10 cellular contexts compared by ENCODE assay signal in the genomic region with DNA sequence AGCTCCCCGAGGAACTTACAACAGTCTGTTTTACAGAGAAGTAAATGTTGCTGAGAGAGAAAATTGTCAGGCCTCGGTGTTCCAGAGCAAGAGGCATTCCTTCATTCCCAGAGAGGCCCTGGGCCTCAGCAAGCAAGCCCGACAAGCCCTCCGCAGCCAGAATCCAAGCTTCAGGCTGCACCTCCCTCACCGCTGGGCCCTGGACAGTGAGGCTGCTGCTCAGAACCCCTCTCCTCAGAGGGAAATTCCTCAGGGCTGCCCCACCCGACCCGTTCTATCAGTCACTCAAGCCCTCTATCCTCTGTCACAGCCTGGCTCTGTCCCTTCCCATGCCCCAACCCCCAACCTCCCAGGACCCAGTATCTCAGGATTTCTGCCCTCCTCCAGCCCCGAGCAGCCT. TPM values are rescaled to one million over a fixed set of nuclear protein-coding genes. Genes with fewer than 3 reads are reported as not detected.
DNase-seq lines count a peak whose midpoint lies in the region; ATAC-seq and TF ChIP-seq lines count a peak whose summit lies in the region.
"Had no signal": no experiment of that assay in that cellular context is flagged by ENCODE, and none has a peak within 500 bp of the region (broad histone marks: within the 10 kb centered on the region; RNA-seq: fewer than 3 reads in every experiment).

No MANE protein-coding gene starts in this region.

- CTCF ChIA-PET in activated naive CD4-positive, alpha-beta T cell treated with anti-CD3 and anti-CD28 coated beads for 36 hours (lab: Charles Lee), result interaction anchor here (0.9 to 1.4 kb wide), 2 partner anchors 9 to 53 kb away, joined by 3 to 4 read pairs; no protein-coding TSS in a partner anchor

- H3K79me2 ChIP-seq in GM23338 (replicated peaks; ENCODE audit: insufficient read depth) (no peaks in the 10 kb centered on the region), smooth muscle cell (ENCODE audit: low read depth) (no peaks in the 10 kb centered on the region), MM.1S (ENCODE audit: low read length) (no peaks in the 10 kb centered on the region)

- H3K4me3 Mint-ChIP-seq in GM23338, result no peak overlapping the region
- no peak overlapping the region for H3K4me3 Mint-ChIP-seq in chondrocyte (ENCODE audit: unreplicated experiment)
- no peak overlapping the region for H3K4me3 Mint-ChIP-seq in activated naive CD4-positive, alpha-beta T cell treated with anti-CD3 and anti-CD28 coated beads for 36 hours

- H3K9me3 ChIP-seq in lung (ENCODE audit: control insufficient read depth in 2 of 2, insufficient read depth in 1 of 2, low read length in 1 of 2) (no peaks in the 10 kb centered on the region), smooth muscle cell (replicated peaks; ENCODE audit: low read depth) (no peaks in the 10 kb centered on the region), MM.1S (replicated peaks; ENCODE audit: insufficient read depth, low read length) (no peaks in the 10 kb centered on the region)

- ATAC-seq in GM23338 (peak; percentile 88), lung (ENCODE audit: insufficient read depth, low FRiP score) (no peak)

- no peak overlapping the region for H3K4me2 ChIP-seq in GM23338
- peak overlapping the region; percentile 34 for H3K4me2 ChIP-seq in smooth muscle cell
- no peak overlapping the region for H3K4me2 ChIP-seq in MM.1S (ENCODE audit: low read depth, low read length)

- H3K36me3 ChIP-seq in GM23338 (ENCODE audit: insufficient read depth) (no peaks in the 10 kb centered on the region), lung (ENCODE audit: control insufficient read depth in 2 of 2, insufficient read depth in 2 of 2, low read length in 2 of 2) (no peaks in the 10 kb centered on the region), smooth muscle cell (ENCODE audit: low read depth) (no peaks in the 10 kb centered on the region), MM.1S (replicated peaks; ENCODE audit: insufficient read depth, low read length) (no peaks in the 10 kb centered on the region)

- H3K36me3 Mint-ChIP-seq in GM23338 (ENCODE audit: low read depth), result no peaks in the 10 kb centered on the region
- no peaks in the 10 kb centered on the region for H3K36me3 Mint-ChIP-seq in chondrocyte (ENCODE audit: low read depth)
- no peaks in the 10 kb centered on the region for H3K36me3 Mint-ChIP-seq in activated naive CD4-positive, alpha-beta T cell treated with anti-CD3 and anti-CD28 coated beads for 36 hours (ENCODE audit: low read depth)

- H3K27me3 ChIP-seq in GM23338 (ENCODE audit: insufficient read depth) (no peaks in the 10 kb centered on the region), lung (ENCODE audit: control insufficient read depth, insufficient read depth) (no peaks in the 10 kb centered on the region), smooth muscle cell (ENCODE audit: low read depth) (no peaks in the 10 kb centered on the region), MM.1S (replicated peaks; ENCODE audit: insufficient read depth, low read length) (no peaks in the 10 kb centered on the region)

- H3K4me3 ChIP-seq in GM23338 (no peak overlapping the region), lung (no peak overlapping the region), smooth muscle cell (no peak overlapping the region), MM.1S (ENCODE audit: low read length) (no peak overlapping the region)

- H3K4me1 Mint-ChIP-seq in GM23338 (peaks cover 24% of the 10 kb centered on the region), chondrocyte (ENCODE audit: low read depth) (peaks cover 17% of the 10 kb centered on the region)
- H3K4me1 Mint-ChIP-seq in activated naive CD4-positive, alpha-beta T cell treated with anti-CD3 and anti-CD28 coated beads for 36 hours (ENCODE audit: low read depth), result peaks cover 25% of the 10 kb centered on the region

- H3K27me3 Mint-ChIP-seq in GM23338 (ENCODE audit: insufficient read depth, low read depth, poor library complexity) (peaks cover 16% of the 10 kb centered on the region), chondrocyte (ENCODE audit: low read depth) (no peaks in the 10 kb centered on the region)
- H3K27me3 Mint-ChIP-seq in activated naive CD4-positive, alpha-beta T cell treated with anti-CD3 and anti-CD28 coated beads for 36 hours (ENCODE audit: low read depth), result no peaks in the 10 kb centered on the region

- TF ChIP-seq CTCF in GM23338 (conservative IDR thresholded peaks at IDR 0.05; ENCODE audit: low read depth in 2 of 2) (no peak), chondrocyte (IDR thresholded peaks at IDR 0.05) (no peak), lung (IDR thresholded peaks at IDR 0.05; ENCODE audit: control extremely low read depth, extremely low read depth) (no peak), smooth muscle cell (IDR thresholded peaks at IDR 0.05; ENCODE audit: borderline replicate concordance, insufficient read depth, poor library complexity, severe bottlenecking) (no peak), MM.1S (IDR thresholded peaks at IDR 0.05; ENCODE audit: low read length) (no peak)

- H3K9me3 Mint-ChIP-seq in GM23338 (peaks cover 8% of the 10 kb centered on the region; the same call in 2 of the 3 replicates), chondrocyte (ENCODE audit: low read depth) (peaks cover 4% of the 10 kb centered on the region)
- H3K9me3 Mint-ChIP-seq in activated naive CD4-positive, alpha-beta T cell treated with anti-CD3 and anti-CD28 coated beads for 36 hours, result peaks cover 4% of the 10 kb centered on the region

- intact Hi-C loops in activated naive CD4-positive, alpha-beta T cell treated with anti-CD3 and anti-CD28 coated beads for 36 hours (cut with micrococcal nuclease), result no loop called here

- no peaks in the 10 kb centered on the region for H3F3A ChIP-seq in GM23338 (replicated peaks; ENCODE audit: low read depth)
- peaks cover 4% of the 10 kb centered on the region for H3F3A ChIP-seq in smooth muscle cell (ENCODE audit: low read depth)
- no peaks in the 10 kb centered on the region for H3F3A ChIP-seq in MM.1S (ENCODE audit: insufficient read depth, low read length)

- WGBS in lung, 2 donors, result 55 to 60% methylated on average over 8 of the region's 8 CpGs
- WGBS in smooth muscle cell (ENCODE audit: low lambda C conversion rate), result 22% methylated on average over 8 of the region's 8 CpGs

- H3K9me2 ChIP-seq in GM23338 (ENCODE audit: insufficient read depth) (no peaks in the 10 kb centered on the region), MM.1S (replicated peaks; ENCODE audit: insufficient read depth, low read length) (no peaks in the 10 kb centered on the region)

- DNase-seq in GM23338 (ENCODE audit: low spot score), result peak; percentile 49
- no peak for DNase-seq in chondrocyte (ENCODE audit: low spot score)
- no peak for DNase-seq in lung (ENCODE audit: low spot score)
- no peak for DNase-seq in smooth muscle cell (lab: John Stamatoyannopoulos, UW; ENCODE audit: unreplicated experiment)
- DNase-seq in DMS153 (lab: John Stamatoyannopoulos, UW), result no peak
- DNase-seq in mucosa of gallbladder (ENCODE audit: low spot score), result no peak
- DNase-seq in MM.1S, result no peak
- DNase-seq in activated naive CD4-positive, alpha-beta T cell treated with anti-CD3 and anti-CD28 coated beads for 36 hours, result no peak
- DNase-seq: COR-L47, NCI-H524 treated with DMSO at 0.1 percent for 48 hours had no signal

- H3K27ac Mint-ChIP-seq in GM23338 (no peak overlapping the region; the same call in 1 of the 2 replicates), chondrocyte (ENCODE audit: unreplicated experiment) (peak overlapping the region; percentile 66)
- no peak overlapping the region for H3K27ac Mint-ChIP-seq in activated naive CD4-positive, alpha-beta T cell treated with anti-CD3 and anti-CD28 coated beads for 36 hours

- peak overlapping the region; percentile 9 for H3K9ac ChIP-seq in smooth muscle cell (ENCODE audit: low read depth)
- no peak overlapping the region for H3K9ac ChIP-seq in MM.1S (ENCODE audit: low read length)

- H3K4me1 ChIP-seq in GM23338 (ENCODE audit: insufficient read depth) (peaks cover 3% of the 10 kb centered on the region), lung (ENCODE audit: control insufficient read depth in 2 of 2, insufficient read depth in 2 of 2, low read length in 2 of 2) (peaks cover 0 to 12% of the 10 kb centered on the region in 2 donors), smooth muscle cell (ENCODE audit: low read depth) (peaks cover 27% of the 10 kb centered on the region), MM.1S (ENCODE audit: low read length) (peaks cover 11% of the 10 kb centered on the region)

- H4K20me1 ChIP-seq in GM23338 (replicated peaks; ENCODE audit: insufficient read depth), result no peaks in the 10 kb centered on the region
- H4K20me1 ChIP-seq in smooth muscle cell (ENCODE audit: low read depth), result no peaks in the 10 kb centered on the region
- H4K20me1 ChIP-seq in MM.1S (ENCODE audit: insufficient read depth, low read length), result no peaks in the 10 kb centered on the region

- H3K27ac ChIP-seq in GM23338 (ENCODE audit: low read depth) (no peak overlapping the region), lung (ENCODE audit: low read depth in 1 of 2, low read length in 1 of 2) (peak overlapping the region; percentile 30 to 38), smooth muscle cell (ENCODE audit: low read depth) (peak overlapping the region; percentile 76), MM.1S (ENCODE audit: low read length) (no peak overlapping the region)

- H2AFZ ChIP-seq in GM23338, result peak overlapping the region; percentile 94
- H2AFZ ChIP-seq in smooth muscle cell (ENCODE audit: low read depth), result peak overlapping the region; percentile 92
- no peak overlapping the region for H2AFZ ChIP-seq in MM.1S (ENCODE audit: low read length)

TF ChIP-seq in GM23338, 12 proteins besides CTCF, POLR2A, EP300 and RAD21 (continues in another document):
- no peak for TF ChIP-seq EZH2phosphoT487 (IDR thresholded peaks at IDR 0.05; ENCODE audit: unreplicated experiment)

RNA-seq across cellular contexts. Expression of gene ZFP36L1, which starts 56.3 kb away (rescaled TPM):
- 108 and 148 TPM in 2 replicates for total RNA-seq in GM23338 (2014; rRNA removed; shearing (Covaris generic))
- polyA plus RNA-seq in GM23338 (2016; fragmentation: Nextera tagmentation; extraction: Ambion mirVana) (359 and 382 TPM in 2 replicates), lung (100 to 1,000 TPM in 1 of 2 donors, 10 to 100 TPM in 1; 63.7 to 364 TPM), smooth muscle cell (418 and 450 TPM in 2 replicates)
- total RNA-seq in chondrocyte (82.5 to 195 TPM (median 180 TPM) in 3 replicates), lung (100 to 1,000 TPM; 245 to 289 TPM), smooth muscle cell (133 and 166 TPM in 2 replicates), mucosa of gallbladder (398 TPM)
- 10 to 100 TPM; 76.8 to 85.1 TPM for total RNA-seq in activated naive CD4-positive, alpha-beta T cell treated with anti-CD3 and anti-CD28 coated beads for 36 hours

Comparison
In these comparisons a context has a peak if more than half of its experiments do, and no peak if none do; other contexts are left out.
1. H3K27ac ChIP-seq: peak in lung (2 of 2) and smooth muscle cell (single experiment); none in GM23338 (single experiment) and MM.1S (single experiment).